ENCODE assay signal across 18 cellular contexts in the genomic region with DNA sequence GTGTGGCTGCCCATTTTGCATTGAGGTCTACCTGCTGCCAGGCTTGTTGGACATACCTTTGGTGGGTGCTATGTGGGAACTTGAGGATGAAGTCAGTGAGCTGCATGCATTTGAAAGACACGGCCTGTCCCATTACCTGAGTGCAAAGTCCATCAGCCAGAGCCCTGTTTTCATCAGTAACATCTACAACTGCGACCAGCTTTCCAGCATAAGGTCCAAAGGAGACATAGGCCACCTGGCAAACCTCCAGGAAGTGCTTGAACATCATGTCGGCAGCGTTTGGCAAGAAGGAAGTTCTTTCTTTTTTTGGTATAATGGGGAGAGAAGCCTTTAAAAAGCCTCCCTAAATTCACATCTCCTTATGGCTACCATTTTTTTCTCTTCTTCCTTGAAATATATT.
"Had no signal": no experiment of that assay in that cellular context is flagged by ENCODE, and none has a peak within 500 bp of the region (broad histone marks: within the 10 kb centered on the region; RNA-seq: fewer than 3 reads in every experiment).

No MANE protein-coding gene starts in this region.

- H3K27ac Mint-ChIP-seq: activated naive CD4-positive, alpha-beta T cell treated with anti-CD3 and anti-CD28 coated beads, Interleukin-2, amount 10 ng/mL, durations not matched to agents 7 days and 5 days; memory B cell; natural killer cell treated with Interleukin-12 subunit alpha and Interleukin-12 subunit beta and Interleukin-15 and Interleukin-18, amount 100 ng/mL, for 72 hours; stimulated activated naive B cell treated with anti-CD40 and anti-IgM and Interleukin-4, amounts not matched to agents 10 μg/mL and 1 μg/mL and 100 μg/mL, for 72 hours had no signal

- H3K36me3 ChIP-seq: cardiac muscle cell, left lung, tibial artery, vagina had no signal

- H3K4me1 ChIP-seq: left lung, tibial artery, vagina had no signal

- H3K27me3 Mint-ChIP-seq: memory B cell; stimulated activated naive B cell treated with anti-CD40 and anti-IgM and Interleukin-4, amounts not matched to agents 10 μg/mL and 1 μg/mL and 100 μg/mL, for 72 hours had no signal

- H3K36me3 Mint-ChIP-seq: activated naive CD4-positive, alpha-beta T cell treated with anti-CD3 and anti-CD28 coated beads, Interleukin-2, amount 10 ng/mL, durations not matched to agents 7 days and 5 days; memory B cell; natural killer cell treated with Interleukin-12 subunit alpha and Interleukin-12 subunit beta and Interleukin-15 and Interleukin-18, amount 100 ng/mL, for 72 hours; stimulated activated naive B cell treated with anti-CD40 and anti-IgM and Interleukin-4, amounts not matched to agents 10 μg/mL and 1 μg/mL and 100 μg/mL, for 72 hours had no signal

- H3K27ac ChIP-seq: cardiac muscle cell, dorsolateral prefrontal cortex, left lung, tibial artery, vagina had no signal

- H3K9me3 ChIP-seq: left lung, tibial artery, vagina had no signal

- H3K4me3 Mint-ChIP-seq: activated naive CD4-positive, alpha-beta T cell treated with anti-CD3 and anti-CD28 coated beads, Interleukin-2, amount 10 ng/mL, durations not matched to agents 7 days and 5 days; memory B cell; natural killer cell treated with Interleukin-12 subunit alpha and Interleukin-12 subunit beta and Interleukin-15 and Interleukin-18, amount 100 ng/mL, for 72 hours; stimulated activated naive B cell treated with anti-CD40 and anti-IgM and Interleukin-4, amounts not matched to agents 10 μg/mL and 1 μg/mL and 100 μg/mL, for 72 hours had no signal

- H3K4me3 ChIP-seq: cardiac muscle cell, dorsolateral prefrontal cortex, left lung, tibial artery, vagina had no signal

- ATAC-seq: activated CD4-positive, CD25-positive, alpha-beta regulatory T cell treated with anti-CD3 and anti-CD28 coated beads, Interleukin-2, amount 50 U/mL, for 24 hours; left lung; natural killer cell treated with Interleukin-12 subunit alpha and Interleukin-12 subunit beta and Interleukin-15 and Interleukin-18, amount 100 ng/mL, for 72 hours; stimulated activated naive B cell treated with anti-CD40 and anti-IgM and Interleukin-4, amounts not matched to agents 10 μg/mL and 1 μg/mL and 100 μg/mL, for 72 hours had no signal

- H3K9me3 Mint-ChIP-seq: activated naive CD4-positive, alpha-beta T cell treated with anti-CD3 and anti-CD28 coated beads, Interleukin-2, amount 10 ng/mL, durations not matched to agents 7 days and 5 days; memory B cell; natural killer cell treated with Interleukin-12 subunit alpha and Interleukin-12 subunit beta and Interleukin-15 and Interleukin-18, amount 100 ng/mL, for 72 hours had no signal

- DNase-seq: activated naive CD4-positive, alpha-beta T cell treated with anti-CD3 and anti-CD28 coated beads, Interleukin-2, amount 10 ng/mL, durations not matched to agents 7 days and 5 days; activated T-cell treated with anti-CD3 and anti-CD28 coated beads, Interleukin-2, amount 50 U/mL, for 1 hour; dorsolateral prefrontal cortex; erythroblast; islet precursor cell; left lung; nucleus accumbens; posterior cingulate gyrus; stimulated activated CD4-positive, alpha-beta T cell treated with anti-CD3 and anti-CD28 coated beads, Interleukin-15, amount 100 ng/mL, for 24 hours; stimulated activated CD4-positive, alpha-beta T cell treated with anti-CD3 and anti-CD28 coated beads, Interleukin-4, amount 100 ng/mL, for 1 hour; stimulated activated naive B cell treated with anti-CD40 and anti-IgM and Interleukin-4, amounts not matched to agents 10 μg/mL and 1 μg/mL and 100 μg/mL, for 72 hours; T-helper 9 cell; tibial artery had no signal

- H3K27me3 ChIP-seq: cardiac muscle cell, dorsolateral prefrontal cortex, left lung, tibial artery, vagina had no signal
